Comparison of ENCODE assay signal across 10 cellular contexts in the genomic region with DNA sequence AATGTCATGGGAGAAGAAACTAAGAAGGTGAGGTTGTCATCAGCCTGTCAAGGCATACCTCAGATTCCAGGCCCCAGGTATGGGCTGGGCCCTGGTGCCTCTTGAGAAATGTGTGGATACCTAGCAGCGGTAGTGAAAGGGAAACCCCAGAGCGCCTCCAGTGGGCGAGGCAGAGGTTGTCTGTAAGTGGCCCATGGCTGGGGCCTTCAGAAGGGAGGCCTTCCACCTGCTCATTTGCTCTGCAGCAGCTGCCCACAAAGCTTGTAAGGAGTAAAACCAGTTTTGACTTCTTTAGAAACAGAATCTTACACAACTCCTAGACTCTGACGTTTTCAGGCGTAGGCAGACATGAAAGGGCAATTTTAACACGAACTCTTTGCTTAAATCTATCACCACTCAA.
DNase-seq lines count a peak whose midpoint lies in the region; ATAC-seq, FAIRE-seq and TF ChIP-seq lines count a peak whose summit lies in the region.
"Had no signal": no experiment of that assay in that cellular context is flagged by ENCODE, and none has a peak within 500 bp of the region (broad histone marks: within the 10 kb centered on the region; RNA-seq: fewer than 3 reads in every experiment).

No MANE protein-coding gene starts in this region.

- DNase-seq in DMS53 treated with DMSO at 0.1 percent for 48 hours (lab: John Stamatoyannopoulos, UW; ENCODE audit: unreplicated experiment) (peak; percentile 86), MV-4-11 (lab: John Stamatoyannopoulos, UW) (peak; percentile 42), glutamatergic neuron (peak; percentile 52), MG63 (no peak), T1000 (lab: John Stamatoyannopoulos, UW) (no peak), GM19239 (ENCODE audit: insufficient read length, low spot score) (no peak)
- DNase-seq in activated naive CD8-positive, alpha-beta T cell treated with anti-CD3 and anti-CD28 coated beads for 36 hours: no peak
- DNase-seq: activated gamma-delta T cell treated with Interleukin-2 at 50 U/mL for 16 hours, DMS153 had no signal

- H3K36me3 Mint-ChIP-seq in glutamatergic neuron (ENCODE audit: unreplicated experiment): peaks cover 4% of the 10 kb centered on the region
- no peaks in the 10 kb centered on the region for H3K36me3 Mint-ChIP-seq in activated naive CD8-positive, alpha-beta T cell treated with anti-CD3 and anti-CD28 coated beads for 36 hours

- TF ChIP-seq CTCF in glutamatergic neuron (IDR thresholded peaks at IDR 0.05; ENCODE audit: partially characterized antibody, unreplicated experiment): no peak

- H3K4me1 Mint-ChIP-seq in glutamatergic neuron (ENCODE audit: low read depth, unreplicated experiment): peaks cover 17% of the 10 kb centered on the region
- H3K4me1 Mint-ChIP-seq in activated naive CD8-positive, alpha-beta T cell treated with anti-CD3 and anti-CD28 coated beads for 36 hours: no peaks in the 10 kb centered on the region

- peaks cover 9% of the 10 kb centered on the region for H3K9me3 Mint-ChIP-seq in glutamatergic neuron (ENCODE audit: unreplicated experiment)
- no peaks in the 10 kb centered on the region for H3K9me3 Mint-ChIP-seq in activated naive CD8-positive, alpha-beta T cell treated with anti-CD3 and anti-CD28 coated beads for 36 hours

- H3K27ac Mint-ChIP-seq in glutamatergic neuron (ENCODE audit: unreplicated experiment): no peak overlapping the region
- no peak overlapping the region for H3K27ac Mint-ChIP-seq in activated naive CD8-positive, alpha-beta T cell treated with anti-CD3 and anti-CD28 coated beads for 36 hours

- no peaks in the 10 kb centered on the region for H3K9me3 ChIP-seq in MG63

- H3K27me3 Mint-ChIP-seq in glutamatergic neuron (ENCODE audit: unreplicated experiment): no peaks in the 10 kb centered on the region
- no peaks in the 10 kb centered on the region for H3K27me3 Mint-ChIP-seq in activated naive CD8-positive, alpha-beta T cell treated with anti-CD3 and anti-CD28 coated beads for 36 hours

- no peak overlapping the region for H3K4me3 ChIP-seq in MG63

- H3K4me3 Mint-ChIP-seq in glutamatergic neuron (ENCODE audit: unreplicated experiment): no peak overlapping the region
- H3K4me3 Mint-ChIP-seq in activated naive CD8-positive, alpha-beta T cell treated with anti-CD3 and anti-CD28 coated beads for 36 hours: no peak overlapping the region

- peak; percentile 65 for ATAC-seq in GM19467 (IDR thresholded peaks at IDR 0.05; ENCODE audit: unreplicated experiment)

- no peaks in the 10 kb centered on the region for H3K36me3 ChIP-seq in MG63

- FAIRE-seq in GM19239 (lab: Jason Lieb, UNC): no peak

- no peaks in the 10 kb centered on the region for H3K27me3 ChIP-seq in MG63

Comparison
In these comparisons a context has a peak if more than half of its experiments do, and no peak if none do; other contexts are left out.
1. DNase-seq: peak in DMS53 treated with DMSO at 0.1 percent for 48 hours (single experiment), MV-4-11 (single experiment) and glutamatergic neuron (single experiment); none in MG63 (single experiment), activated naive CD8-positive, alpha-beta T cell treated with anti-CD3 and anti-CD28 coated beads for 36 hours (single experiment), T1000 (single experiment) and GM19239 (single experiment).